In the genomic region with DNA sequence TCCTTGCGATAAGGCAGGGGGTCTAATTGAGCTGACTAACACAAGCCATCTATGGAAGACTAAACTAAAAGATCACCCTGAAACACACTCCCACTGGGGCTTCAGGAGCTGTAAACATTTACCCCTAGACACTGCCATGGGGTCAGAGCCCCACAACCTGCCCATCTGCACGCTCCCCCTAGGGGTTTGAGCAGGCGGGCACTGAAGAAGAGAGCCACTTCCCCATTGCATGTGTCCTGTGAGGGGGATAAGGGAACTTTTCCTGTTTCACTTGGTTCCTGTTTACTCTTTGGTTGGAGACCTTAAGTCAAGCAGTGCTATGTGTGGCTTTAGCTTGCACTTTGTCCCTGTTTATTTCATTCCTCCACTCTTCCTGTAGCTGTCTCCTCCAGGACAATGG, we compare ENCODE assay signal across 35 cellular contexts.
"Had no signal": no experiment of that assay in that cellular context is flagged by ENCODE, and none has a peak within 500 bp of the region (broad histone marks: within the 10 kb centered on the region; RNA-seq: fewer than 3 reads in every experiment).

No MANE protein-coding gene starts in this region.

- H2AFZ ChIP-seq: parathyroid adenoma had no signal

- H3K79me2 ChIP-seq: parathyroid adenoma had no signal

- H3K27ac Mint-ChIP-seq: activated CD4-positive, alpha-beta memory T cell treated with anti-CD3 and anti-CD28 coated beads for 36 hours; activated CD4-positive, alpha-beta T cell treated with anti-CD3 and anti-CD28 coated beads, Interleukin-2, amount 10 ng/mL, durations not matched to agents 24 days and 14 days; activated naive CD4-positive, alpha-beta T cell treated with anti-CD3 and anti-CD28 coated beads, Interleukin-2, amount 10 ng/mL, durations not matched to agents 7 days and 5 days; activated naive CD8-positive, alpha-beta T cell treated with anti-CD3 and anti-CD28 coated beads, Interleukin-2, amount 10 ng/mL, durations not matched to agents 7 days and 5 days; brain; immature natural killer cell; mesothelial cell of epicardium; naive thymus-derived CD4-positive, alpha-beta T cell; stimulated activated naive B cell treated with anti-CD40 and anti-IgM and Interleukin-4, amounts not matched to agents 10 μg/mL and 1 μg/mL and 100 μg/mL, for 72 hours; T-helper 2 cell treated with Interferon-gamma antibody and Interleukin-4, amounts not matched to agents 5 μg/mL and 100 μg/mL, for 36 hours had no signal

- H3K4me3 Mint-ChIP-seq: activated CD4-positive, alpha-beta memory T cell treated with anti-CD3 and anti-CD28 coated beads for 36 hours; activated CD4-positive, alpha-beta T cell treated with anti-CD3 and anti-CD28 coated beads, Interleukin-2, amount 10 ng/mL, durations not matched to agents 24 days and 14 days; activated naive CD4-positive, alpha-beta T cell treated with anti-CD3 and anti-CD28 coated beads, Interleukin-2, amount 10 ng/mL, durations not matched to agents 7 days and 5 days; activated naive CD8-positive, alpha-beta T cell treated with anti-CD3 and anti-CD28 coated beads, Interleukin-2, amount 10 ng/mL, durations not matched to agents 7 days and 5 days; brain; immature natural killer cell; mesothelial cell of epicardium; naive thymus-derived CD4-positive, alpha-beta T cell; stimulated activated naive B cell treated with anti-CD40 and anti-IgM and Interleukin-4, amounts not matched to agents 10 μg/mL and 1 μg/mL and 100 μg/mL, for 72 hours; T-helper 2 cell treated with Interferon-gamma antibody and Interleukin-4, amounts not matched to agents 5 μg/mL and 100 μg/mL, for 36 hours had no signal

- H3K36me3 Mint-ChIP-seq: activated CD4-positive, alpha-beta memory T cell treated with anti-CD3 and anti-CD28 coated beads for 36 hours; activated naive CD4-positive, alpha-beta T cell treated with anti-CD3 and anti-CD28 coated beads, Interleukin-2, amount 10 ng/mL, durations not matched to agents 7 days and 5 days; activated naive CD8-positive, alpha-beta T cell treated with anti-CD3 and anti-CD28 coated beads, Interleukin-2, amount 10 ng/mL, durations not matched to agents 7 days and 5 days; brain; immature natural killer cell; mesothelial cell of epicardium; stimulated activated naive B cell treated with anti-CD40 and anti-IgM and Interleukin-4, amounts not matched to agents 10 μg/mL and 1 μg/mL and 100 μg/mL, for 72 hours had no signal

- H3K4me1 ChIP-seq: ascending aorta, parathyroid adenoma, psoas muscle, stomach, thyroid gland, upper lobe of left lung had no signal

- H3K27me3 ChIP-seq: ascending aorta, cardiac muscle cell, dorsolateral prefrontal cortex, stomach, thyroid gland, upper lobe of left lung had no signal

- H3K9me3 Mint-ChIP-seq: activated CD4-positive, alpha-beta T cell treated with anti-CD3 and anti-CD28 coated beads, Interleukin-2, amount 10 ng/mL, durations not matched to agents 24 days and 14 days; brain had no signal

- DNase-seq: activated CD4-positive, alpha-beta memory T cell treated with anti-CD3 and anti-CD28 coated beads for 36 hours; activated CD4-positive, alpha-beta T cell treated with anti-CD3 and anti-CD28 coated beads, Interleukin-2, amount 10 ng/mL, durations not matched to agents 24 days and 14 days; activated CD4-positive, CD25-positive, alpha-beta regulatory T cell treated with anti-CD3 and anti-CD28 coated beads, Interleukin-2, amount 50 U/mL, for 72 hours; activated CD8-positive, alpha-beta memory T cell treated with anti-CD3 and anti-CD28 coated beads, Interleukin-2, amount 50 U/mL, for 4 hours; activated gamma-delta T cell; activated naive CD4-positive, alpha-beta T cell treated with anti-CD3 and anti-CD28 coated beads, Interleukin-2, amount 10 ng/mL, durations not matched to agents 7 days and 5 days; activated naive CD8-positive, alpha-beta T cell treated with anti-CD3 and anti-CD28 coated beads, Interleukin-2, amount 10 ng/mL, durations not matched to agents 7 days and 5 days; activated T-cell treated with anti-CD3 and anti-CD28 coated beads, Interleukin-2, amount 50 U/mL, for 1 hour; dorsolateral prefrontal cortex; effector memory CD4-positive, alpha-beta T cell; foreskin fibroblast; head of caudate nucleus; hippocampal formation; immature natural killer cell; kidney; left colon; mammary epithelial cell; naive thymus-derived CD4-positive, alpha-beta T cell; occipital lobe; psoas muscle; stimulated activated CD4-positive, alpha-beta T cell treated with anti-CD3 and anti-CD28 coated beads, Interleukin-15, amount 100 ng/mL, for 24 hours; stimulated activated CD4-positive, alpha-beta T cell treated with anti-CD3 and anti-CD28 coated beads, Interleukin-2, amount 100 ng/mL, for 24 hours; stimulated activated naive B cell treated with anti-CD40 and anti-IgM and Interleukin-4, amounts not matched to agents 10 μg/mL and 1 μg/mL and 100 μg/mL, for 72 hours; stomach; thyroid gland; WERI-Rb-1 had no signal

- H3K36me3 ChIP-seq: ascending aorta, cardiac muscle cell, stomach, thyroid gland, upper lobe of left lung, WERI-Rb-1 had no signal

- H3K9me3 ChIP-seq: ascending aorta, psoas muscle, thyroid gland, upper lobe of left lung had no signal

- H3K4me3 ChIP-seq: ascending aorta, cardiac muscle cell, coronary artery, dorsolateral prefrontal cortex, psoas muscle, stomach, thyroid gland, upper lobe of left lung had no signal

- H3K4me1 Mint-ChIP-seq: activated CD4-positive, alpha-beta T cell treated with anti-CD3 and anti-CD28 coated beads, Interleukin-2, amount 10 ng/mL, durations not matched to agents 24 days and 14 days; activated naive CD4-positive, alpha-beta T cell treated with anti-CD3 and anti-CD28 coated beads, Interleukin-2, amount 10 ng/mL, durations not matched to agents 7 days and 5 days; activated naive CD8-positive, alpha-beta T cell treated with anti-CD3 and anti-CD28 coated beads, Interleukin-2, amount 10 ng/mL, durations not matched to agents 7 days and 5 days; brain; immature natural killer cell; mesothelial cell of epicardium; naive thymus-derived CD4-positive, alpha-beta T cell; stimulated activated naive B cell treated with anti-CD40 and anti-IgM and Interleukin-4, amounts not matched to agents 10 μg/mL and 1 μg/mL and 100 μg/mL, for 72 hours had no signal

- H3K27ac ChIP-seq: ascending aorta, cardiac muscle cell, coronary artery, dorsolateral prefrontal cortex, parathyroid adenoma, psoas muscle, stomach, thyroid gland, upper lobe of left lung, WERI-Rb-1 had no signal

- ATAC-seq: esophagus mucosa; left colon; naive thymus-derived CD4-positive, alpha-beta T cell; psoas muscle had no signal

- H3K27me3 Mint-ChIP-seq: activated CD4-positive, alpha-beta memory T cell treated with anti-CD3 and anti-CD28 coated beads for 36 hours; activated CD4-positive, alpha-beta T cell treated with anti-CD3 and anti-CD28 coated beads, Interleukin-2, amount 10 ng/mL, durations not matched to agents 24 days and 14 days; activated naive CD4-positive, alpha-beta T cell treated with anti-CD3 and anti-CD28 coated beads, Interleukin-2, amount 10 ng/mL, durations not matched to agents 7 days and 5 days; activated naive CD8-positive, alpha-beta T cell treated with anti-CD3 and anti-CD28 coated beads, Interleukin-2, amount 10 ng/mL, durations not matched to agents 7 days and 5 days; brain; naive thymus-derived CD4-positive, alpha-beta T cell; stimulated activated naive B cell treated with anti-CD40 and anti-IgM and Interleukin-4, amounts not matched to agents 10 μg/mL and 1 μg/mL and 100 μg/mL, for 72 hours had no signal
